Comparison of ENCODE assay signal across 22 cellular contexts in genomic region chr2:98180456-98180855, GRCh38.
DNase-seq lines count a peak whose midpoint lies in the region; ATAC-seq, FAIRE-seq and TF ChIP-seq lines count a peak whose summit lies in the region.
"Had no signal": no experiment of that assay in that cellular context is flagged by ENCODE, and none has a peak within 500 bp of the region (broad histone marks: within the 10 kb centered on the region; RNA-seq: fewer than 3 reads in every experiment).

No MANE protein-coding gene starts in this region.

- CTCF ChIA-PET in mammary epithelial cell (lab: Charles Lee; ENCODE audit: low non-redundant PET): interaction anchor here (0.6 kb wide), 1 partner anchor 481 kb away, joined by 3 read pairs; no protein-coding TSS in a partner anchor

- DNase-seq in DMS53 (lab: John Stamatoyannopoulos, UW) (peak; percentile 82), NCI-H226 (peak; percentile 5), mammary epithelial cell (peak; percentile 85), kidney tubule cell (ENCODE audit: low spot score) (peak; percentile 70), frontal cortex (ENCODE audit: low spot score in 2 of 2) (no peak), DMS 273 (lab: John Stamatoyannopoulos, UW; ENCODE audit: unreplicated experiment) (no peak)
- DNase-seq: CD4-positive, alpha-beta memory T cell; H7; HFFc6; KG1; NCI-H1048; NCI-H1436; NCI-H2029; NCI-H526; SIG-M5 had no signal

- FAIRE-seq in frontal cortex (lab: Jason Lieb, UNC): no peak
- FAIRE-seq: A204.1, GM12892, GM18507, RCC 7860 had no signal

- H3K9me3 ChIP-seq in mammary epithelial cell (replicated peaks; ENCODE audit: insufficient read depth, low read length): no peaks in the 10 kb centered on the region
- H3K9me3 ChIP-seq: BLaER1 had no signal

- H3K4me3 ChIP-seq in mammary epithelial cell (replicated peaks in 1 of 3; ENCODE audit: insufficient read depth in 1 of 3, low read depth in 2 of 3, low read length in 3 of 3): no peak overlapping the region
- H3K4me3 ChIP-seq: BLaER1 had no signal

- in situ Hi-C loops in mammary epithelial cell (cut with MboI; ENCODE audit: low sequenced_read_pairs in 2 of 2): loop anchor here in 1 of 2 donors (10.0 kb wide), 1 partner anchor 376 kb away; no protein-coding TSS in a partner anchor

- TSS peak; percentile 45 for BruUV-seq in mammary epithelial cell (replicated peaks; lab: Mats Ljungman, UMichigan)

- no peaks in the 10 kb centered on the region for H4K20me1 ChIP-seq in mammary epithelial cell (ENCODE audit: insufficient read depth, low read length)
- H4K20me1 ChIP-seq: BLaER1 had no signal

- H3K9ac ChIP-seq in mammary epithelial cell (ENCODE audit: insufficient read depth, low read length): no peak overlapping the region
- H3K9ac ChIP-seq: BLaER1 had no signal

- H3K36me3 ChIP-seq in mammary epithelial cell (ENCODE audit: insufficient read depth, low read length): no peaks in the 10 kb centered on the region
- H3K36me3 ChIP-seq: BLaER1 had no signal

- H3K27ac ChIP-seq in mammary epithelial cell (ENCODE audit: insufficient read depth, low read depth, low read length): no peak overlapping the region
- H3K27ac ChIP-seq: BLaER1 had no signal

- H3K4me2 ChIP-seq in mammary epithelial cell (ENCODE audit: insufficient read depth, low read depth, low read length): no peak overlapping the region
- H3K4me2 ChIP-seq: BLaER1 had no signal

- intact Hi-C loops in mammary epithelial cell (cut with micrococcal nuclease): loop anchor here (10.0 kb wide), 2 partner anchors 84 to 586 kb away; no protein-coding TSS in a partner anchor

- WGBS in mammary epithelial cell (ENCODE audit: low coverage, missing lambda C conversion rate): 91% methylated on average over 2 of the region's 2 CpGs

- H3K79me2 ChIP-seq in mammary epithelial cell (ENCODE audit: insufficient read depth, low read length): no peaks in the 10 kb centered on the region

- peaks cover 16% of the 10 kb centered on the region for H3K4me1 ChIP-seq in mammary epithelial cell (ENCODE audit: insufficient read depth, low read length)
- H3K4me1 ChIP-seq: BLaER1 had no signal

- no peak overlapping the region for H2AFZ ChIP-seq in mammary epithelial cell (ENCODE audit: low read depth, low read length)

- no peak for TF ChIP-seq CTCF in mammary epithelial cell (conservative IDR thresholded peaks at IDR 0.05 in 1 of 2, IDR thresholded peaks at IDR 0.05 in 1 of 2; ENCODE audit: extremely low read depth in 1 of 2, insufficient read depth in 1 of 2, low read depth in 1 of 2, low read length in 2 of 2)

- dilution Hi-C loops in mammary epithelial cell (cut with HindIII; ENCODE audit: low sequenced_read_pairs): no loop called here

- ATAC-seq in GM19395 (IDR thresholded peaks at IDR 0.05; ENCODE audit: unreplicated experiment): no peak
- ATAC-seq: SK-N-SH treated with all-trans-retinoic acid at 6 μM for 48 hours had no signal

- H3K27me3 ChIP-seq in mammary epithelial cell (ENCODE audit: insufficient read depth, low read length): no peaks in the 10 kb centered on the region
- H3K27me3 ChIP-seq: BLaER1 had no signal

Comparison
In these comparisons a context has a peak if more than half of its experiments do, and no peak if none do; other contexts are left out.
1. DNase-seq: peak in DMS53 (single experiment), NCI-H226 (single experiment), mammary epithelial cell (single experiment) and kidney tubule cell (single experiment); none in frontal cortex (0 of 2) and DMS 273 (single experiment).